Comparison of ENCODE assay signal across 17 cellular contexts in the genomic region with DNA sequence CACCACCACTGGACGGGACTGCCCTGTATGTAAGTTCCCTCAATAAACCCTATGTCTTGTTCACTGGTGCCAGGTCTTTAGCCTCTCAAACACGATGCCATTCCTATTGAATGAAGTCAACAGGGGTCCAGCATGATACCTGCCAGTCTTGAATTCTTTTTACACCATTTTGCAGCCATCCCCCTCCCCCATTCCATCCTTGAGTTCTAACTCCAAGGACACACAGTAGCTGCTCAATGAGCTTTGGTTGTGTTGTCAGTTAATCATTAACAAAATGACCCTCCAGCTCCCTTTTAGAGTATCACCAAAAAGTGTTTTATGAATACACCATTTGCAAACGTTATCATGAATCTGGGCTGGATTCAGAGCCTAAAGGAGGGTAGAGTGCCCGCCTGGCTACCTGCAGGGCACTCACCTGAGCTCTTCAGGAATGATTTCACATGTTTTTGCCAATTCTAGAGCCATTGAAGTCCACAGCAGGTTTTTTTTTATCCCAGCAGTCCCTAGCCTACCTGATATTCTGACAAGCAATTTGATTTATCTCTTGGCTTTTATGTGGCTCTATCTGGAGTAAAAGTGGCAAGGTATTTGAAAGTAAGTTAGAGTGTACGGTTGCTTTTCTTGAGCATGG.
DNase-seq lines count a peak whose midpoint lies in the region; ATAC-seq, FAIRE-seq and TF ChIP-seq lines count a peak whose summit lies in the region.
"Had no signal": no experiment of that assay in that cellular context is flagged by ENCODE, and none has a peak within 500 bp of the region (broad histone marks: within the 10 kb centered on the region; RNA-seq: fewer than 3 reads in every experiment).

No MANE protein-coding gene starts in this region.

- no peaks in the 10 kb centered on the region for H3K79me1 ChIP-seq in H1 (ENCODE audit: low read depth, low read length)

- H3K27me3 ChIP-seq in H1 (replicated peaks in 1 of 4; ENCODE audit: control insufficient read depth in 3 of 4, extremely low read depth in 1 of 4, insufficient read depth in 3 of 4, low read length in 3 of 4) (no peaks in the 10 kb centered on the region), right lobe of liver (no peaks in the 10 kb centered on the region)
- H3K27me3 ChIP-seq: SJSA1 had no signal

- TF ChIP-seq POLR2A in H1 (IDR thresholded peaks at IDR 0.05; ENCODE audit: control extremely low read depth in 1 of 2, low read depth in 2 of 2, low read length in 2 of 2) (no peak), right lobe of liver (IDR thresholded peaks at IDR 0.05) (no peak)

- H3K79me2 ChIP-seq in H1 (ENCODE audit: control insufficient read depth in 1 of 2, insufficient read depth in 2 of 2, low read length in 2 of 2), result no peaks in the 10 kb centered on the region

- DNase-seq in DMS79 treated with DMSO at 0.1 percent for 48 hours (lab: John Stamatoyannopoulos, UW), result peak; percentile 59
- no peak for DNase-seq in H1 (ENCODE audit: low read depth in 1 of 2, low spot score in 2 of 2)
- DNase-seq in right lobe of liver, result no peak
- peak; percentile 6 for DNase-seq in renal cortical epithelial cell (ENCODE audit: low read depth)
- no peak for DNase-seq in sciatic nerve (ENCODE audit: low spot score)
- DNase-seq in Kasumi-1 (lab: John Stamatoyannopoulos, UW), result no peak
- DNase-seq: GDM1, HCEC 1CT, MV-4-11, NCI-H187, NCI-H345, NCI-H524 treated with DMSO at 0.1 percent for 48 hours had no signal

- H3K27ac ChIP-seq in H1 (ENCODE audit: low read depth, low read length), result no peak overlapping the region
- H3K27ac ChIP-seq in right lobe of liver, result no peak overlapping the region
- H3K27ac ChIP-seq: C4-2B, SJSA1 had no signal

- no peak overlapping the region for H3K4me2 ChIP-seq in H1 (ENCODE audit: insufficient read depth in 1 of 2, low read depth in 2 of 2, low read length in 2 of 2)

- intact Hi-C loops in right lobe of liver (cut with DNase I), result no loop called here
- intact Hi-C loops in sciatic nerve (cut with DNase I), result no loop called here

- H2BK15ac ChIP-seq in H1 (ENCODE audit: low read length), result no peak overlapping the region

- H2BK120ac ChIP-seq in H1 (replicated peaks; ENCODE audit: low read depth, low read length), result peak overlapping the region; percentile 63

- TF ChIP-seq CTCF in H1 (IDR thresholded peaks at IDR 0.05; ENCODE audit: control extremely low read depth in 1 of 3, insufficient read depth in 1 of 3, low read depth in 1 of 3, low read length in 3 of 3) (no peak), right lobe of liver (IDR thresholded peaks at IDR 0.05) (no peak)

- POLR2A ChIA-PET in H1 (lab: Charles Lee; ENCODE audit: partially characterized antibody), result interaction anchor here (0.6 to 1.4 kb wide), 4 partner anchors 44 to 280 kb away, joined by 3 to 4 read pairs (median 3); no protein-coding TSS in a partner anchor

- CTCF ChIA-PET in H1 (lab: Charles Lee; ENCODE audit: partially characterized antibody), result interaction anchor here (0.7 to 2.1 kb wide), 3 partner anchors 9 to 130 kb away, joined by 3 to 7 read pairs (median 3); no protein-coding TSS in a partner anchor

- H3K36me3 ChIP-seq in H1 (ENCODE audit: control insufficient read depth in 2 of 4, insufficient read depth in 4 of 4, low read length in 3 of 4) (no peaks in the 10 kb centered on the region; a peak in 1 of 8 replicates), right lobe of liver (no peaks in the 10 kb centered on the region)
- H3K36me3 ChIP-seq: SJSA1 had no signal

- no peak overlapping the region for H3K23ac ChIP-seq in H1 (ENCODE audit: insufficient read length)

- peak in 3 of 4 donors; percentile 41 to 86 (median 79) for ATAC-seq in right lobe of liver
- ATAC-seq in HG03108 (IDR thresholded peaks at IDR 0.05; ENCODE audit: unreplicated experiment), result no peak
- no peak for ATAC-seq in sciatic nerve
- ATAC-seq: K562, Panc1 had no signal

- no peak overlapping the region for H4K8ac ChIP-seq in H1 (ENCODE audit: extremely low read depth, insufficient read depth, low read length)

- H4K20me1 ChIP-seq in H1 (replicated peaks in 1 of 2; ENCODE audit: control insufficient read depth in 1 of 2, insufficient read depth in 2 of 2, low read length in 2 of 2), result no peaks in the 10 kb centered on the region

- FAIRE-seq in H1 (lab: Jason Lieb, UNC), result no peak
- FAIRE-seq: K562 had no signal

- no peaks in the 10 kb centered on the region for H3K9me3 ChIP-seq in H1 (ENCODE audit: insufficient read depth in 2 of 2, low read depth in 1 of 2, low read length in 1 of 2)
- H3K9me3 ChIP-seq in right lobe of liver, result no peaks in the 10 kb centered on the region
- H3K9me3 ChIP-seq: SJSA1 had no signal

- H2AK5ac ChIP-seq in H1 (ENCODE audit: low read depth, low read length), result 0 out of 2 replicates have a peak overlapping the region, but pooled peaks have one; percentile 7

- no peak overlapping the region for H3K9ac ChIP-seq in H1 (replicated peaks in 1 of 4; ENCODE audit: extremely low read depth in 1 of 4, low read depth in 3 of 4, low read length in 3 of 4)

- H4K91ac ChIP-seq in H1 (replicated peaks; ENCODE audit: insufficient read length, low read length), result peak overlapping the region; percentile 63

- no peak for TF ChIP-seq EP300 in H1 (IDR thresholded peaks at IDR 0.05; ENCODE audit: borderline replicate concordance in 1 of 2, low read depth in 2 of 2, low read length in 2 of 2)

- peaks cover 5 to 19% (median 12%) of the 10 kb centered on the region in 4 experiments; a peak in 5 of 7 replicates for H3K4me1 ChIP-seq in H1 (replicated peaks in 1 of 4; ENCODE audit: control insufficient read depth in 3 of 4, insufficient read depth in 4 of 4, low read length in 3 of 4)
- peaks cover 0 to 11% (median 0%) of the 10 kb centered on the region in 4 donors for H3K4me1 ChIP-seq in right lobe of liver
- H3K4me1 ChIP-seq: SJSA1 had no signal

- H2BK12ac ChIP-seq in H1 (ENCODE audit: low read depth, low read length), result peak overlapping the region; percentile 34

- H3K4me3 ChIP-seq in H1 (ENCODE audit: extremely low read depth in 1 of 4, insufficient read depth in 2 of 4, low read depth in 3 of 4, low read length in 4 of 4) (no peak overlapping the region), right lobe of liver (no peak overlapping the region)
- H3K4me3 ChIP-seq: K562, SJSA1 had no signal

- no peak overlapping the region for H2AFZ ChIP-seq in H1 (ENCODE audit: low read length)

- peak overlapping the region; percentile 27; the same call in 1 of the 2 replicates for H2BK20ac ChIP-seq in H1 (ENCODE audit: low read length)

- no peak overlapping the region for H4K5ac ChIP-seq in H1 (ENCODE audit: insufficient read length, low read depth, low read length)

- H3K14ac ChIP-seq in H1 (ENCODE audit: insufficient read length), result no peak overlapping the region

- H2BK5ac ChIP-seq in H1 (ENCODE audit: low read depth, low read length), result peak overlapping the region; percentile 71; the same call in 1 of the 2 replicates

- H3K23me2 ChIP-seq in H1 (ENCODE audit: low read depth, low read length), result no peaks in the 10 kb centered on the region

- no peak for TF ChIP-seq RAD21 in H1 (IDR thresholded peaks at IDR 0.05 in 1 of 2, conservative IDR thresholded peaks at IDR 0.05 in 1 of 2; ENCODE audit: low read depth in 2 of 2, low read length in 2 of 2)

- peak overlapping the region; percentile 52 for H3K18ac ChIP-seq in H1 (ENCODE audit: extremely low read depth, low read length)

- 75% methylated on average over 5 of the region's 5 CpGs; no CpG with 5 or more reads in 1 of the 2 experiments for WGBS in H1 (ENCODE audit: extremely low coverage in 1 of 2, insufficient coverage in 1 of 2, insufficient read length in 1 of 2, insufficient replicate concordance in 2 of 2, low coverage in 1 of 2, low lambda C conversion rate in 2 of 2, missing lambda C conversion rate in 1 of 2), 2 experiments
- WGBS in right lobe of liver (ENCODE audit: insufficient coverage, low coverage, low lambda C conversion rate, missing lambda C conversion rate), result 50% methylated on average over 4 of the region's 5 CpGs

- H3K4ac ChIP-seq in H1 (replicated peaks; ENCODE audit: insufficient read length, low read depth, low read length), result peak overlapping the region; percentile 58

- no peak overlapping the region for H3K56ac ChIP-seq in H1 (replicated peaks; ENCODE audit: insufficient read length, low read depth, low read length)

TF ChIP-seq in H1, 55 proteins besides CTCF, POLR2A, EP300 and RAD21:
- no peak for TF ChIP-seq RNF2 (IDR thresholded peaks at IDR 0.05; ENCODE audit: borderline replicate concordance, low read depth, low read length, missing control alignments, poor library complexity, severe bottlenecking)
- TF ChIP-seq TAF7 (optimal IDR thresholded peaks at IDR 0.05; ENCODE audit: borderline replicate concordance, low read depth, low read length), result no peak
- no peak for TF ChIP-seq TCF12 (IDR thresholded peaks at IDR 0.05; ENCODE audit: low read depth, low read length)
- peak; percentile 57; the same call in 1 of the 2 replicates for TF ChIP-seq KDM1A (IDR thresholded peaks at IDR 0.05; ENCODE audit: borderline replicate concordance, low read length)

Comparison
In these comparisons a context has a peak if more than half of its experiments do, and no peak if none do; other contexts are left out.
1. DNase-seq: peak in DMS79 treated with DMSO at 0.1 percent for 48 hours (single experiment) and renal cortical epithelial cell (single experiment); none in H1 (0 of 2), right lobe of liver (0 of 3), sciatic nerve (single experiment) and Kasumi-1 (0 of 2).
2. ATAC-seq: peak in right lobe of liver (3 of 4); none in HG03108 (single experiment) and sciatic nerve (single experiment).